15 cellular contexts compared by ENCODE assay signal in the genomic region with DNA sequence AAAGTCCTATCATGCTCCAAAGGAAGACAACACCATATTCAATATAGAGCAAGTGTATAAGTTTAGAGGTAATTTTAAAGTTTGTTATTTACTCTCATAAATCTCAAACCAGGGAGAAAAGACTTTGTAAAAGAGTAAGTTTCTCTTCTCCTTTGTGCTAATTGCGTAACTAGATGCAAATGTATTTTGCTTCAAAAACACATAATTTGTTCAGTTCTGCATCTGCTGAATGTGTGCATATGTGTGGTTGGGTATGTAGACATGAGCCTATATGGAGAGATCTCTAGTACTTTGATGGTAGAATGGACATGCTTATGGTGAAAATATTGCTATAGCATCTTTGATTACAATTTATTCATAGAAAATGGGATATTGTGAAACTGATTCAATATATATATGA.
"Had no signal": no experiment of that assay in that cellular context is flagged by ENCODE, and none has a peak within 500 bp of the region (broad histone marks: within the 10 kb centered on the region; RNA-seq: fewer than 3 reads in every experiment).

No MANE protein-coding gene starts in this region.

- H3K27me3 Mint-ChIP-seq: activated T-helper 17 cell treated with anti-CD3 and anti-CD28 coated beads, Interleukin-2, amount 50 U/mL, for 72 hours had no signal

- DNase-seq: activated CD4-positive, CD25-positive, alpha-beta regulatory T cell treated with anti-CD3 and anti-CD28 coated beads, Interleukin-2, amount 50 U/mL, for 72 hours; activated naive CD4-positive, alpha-beta T cell treated with Interleukin-2 at 50 U/mL for 16 hours; heart left ventricle; left cardiac atrium; lower lobe of right lung; right cardiac atrium; small intestine; stimulated activated CD4-positive, alpha-beta T cell treated with anti-CD3 and anti-CD28 coated beads, Interleukin-4, amount 100 ng/mL, for 24 hours; stimulated activated naive CD4-positive, alpha-beta T cell treated with Interleukin-2 at 50 U/mL for 16 hours; substantia nigra; transverse colon had no signal

- H3K27ac Mint-ChIP-seq: activated T-helper 17 cell treated with anti-CD3 and anti-CD28 coated beads, Interleukin-2, amount 50 U/mL, for 72 hours; mesothelial cell of epicardium had no signal

- H3K9me3 ChIP-seq: heart left ventricle, lower lobe of right lung, prostate gland, transverse colon, vagina had no signal

- H3K4me1 Mint-ChIP-seq: mesothelial cell of epicardium had no signal

- H3K36me3 Mint-ChIP-seq: mesothelial cell of epicardium had no signal

- ATAC-seq: activated T-helper 17 cell treated with anti-CD3 and anti-CD28 coated beads, Interleukin-2, amount 50 U/mL, for 72 hours; heart left ventricle; left cardiac atrium; lower lobe of right lung; right cardiac atrium had no signal

- H3K4me3 Mint-ChIP-seq: activated T-helper 17 cell treated with anti-CD3 and anti-CD28 coated beads, Interleukin-2, amount 50 U/mL, for 72 hours; mesothelial cell of epicardium had no signal
